ENCODE assay signal across 23 cellular contexts in genomic region chr12:89703768-89704167, GRCh38. TPM values are rescaled to one million over a fixed set of nuclear protein-coding genes. Genes with fewer than 3 reads are reported as not detected.
A peak's percentile ranks its signal among the peaks of the same experiment; 100 is the strongest.
DNase-seq lines count a peak whose midpoint lies in the region; ATAC-seq and TF ChIP-seq lines count a peak whose summit lies in the region.
"Had no signal": no experiment of that assay in that cellular context is flagged by ENCODE, and none has a peak within 500 bp of the region (broad histone marks: within the 10 kb centered on the region; RNA-seq: fewer than 3 reads in every experiment).

No MANE protein-coding gene starts in this region.

- ATAC-seq in SK-N-SH treated with all-trans-retinoic acid at 6 μM for 48 hours (no peak), GM19397 (IDR thresholded peaks at IDR 0.05; ENCODE audit: unreplicated experiment) (no peak), HG03025 (IDR thresholded peaks at IDR 0.05; ENCODE audit: low FRiP score, unreplicated experiment) (no peak)
- ATAC-seq: activated CD8-positive, alpha-beta T cell treated with anti-CD3 and anti-CD28 coated beads, Interleukin-2, amount 10 ng/mL, durations not matched to agents 7 days and 5 days; Right ventricle myocardium inferior had no signal

- H3K27me3 ChIP-seq in SK-N-SH (ENCODE audit: insufficient read depth) (no peaks in the 10 kb centered on the region), PC-9 (ENCODE audit: insufficient read depth, low read depth) (no peaks in the 10 kb centered on the region), colonic mucosa (no peaks in the 10 kb centered on the region)
- H3K27me3 ChIP-seq: BE2C, testis had no signal

- TF ChIP-seq RAD21 in SK-N-SH (IDR thresholded peaks at IDR 0.05; ENCODE audit: low read length), result no peak

- H4K20me1 ChIP-seq in SK-N-SH (ENCODE audit: insufficient read depth), result peaks cover 12% of the 10 kb centered on the region; the same call in 1 of the 2 replicates
- 0 out of 2 replicates have a peak, but pooled peaks cover 8% of the 10 kb centered on the region for H4K20me1 ChIP-seq in PC-9 (ENCODE audit: insufficient read depth)

- no peaks in the 10 kb centered on the region for H3K9me2 ChIP-seq in SK-N-SH
- H3K9me2 ChIP-seq in PC-9 (ENCODE audit: insufficient read depth), result no peaks in the 10 kb centered on the region

- H3K4me3 ChIP-seq in SK-N-SH (ENCODE audit: low read depth in 2 of 2, low read length in 1 of 2) (no peak overlapping the region), PC-9 (no peak overlapping the region), colonic mucosa (no peak overlapping the region)
- H3K4me3 ChIP-seq: coronary artery, prostate gland, skin epidermis, testis had no signal

- DNase-seq in SK-N-SH (no peak), PC-9 (no peak), left kidney (ENCODE audit: low read depth, low spot score) (peak; percentile 51), colonic mucosa (no peak)
- DNase-seq in activated CD4-positive, CD25-positive, alpha-beta regulatory T cell treated with anti-CD3 and anti-CD28 coated beads, Interleukin-2, amount 50 U/mL, for 72 hours, result no peak
- DNase-seq: activated CD4-positive, alpha-beta T cell treated with anti-CD3 and anti-CD28 coated beads for 1 hour; activated CD8-positive, alpha-beta T cell treated with anti-CD3 and anti-CD28 coated beads, Interleukin-2, amount 10 ng/mL, durations not matched to agents 7 days and 5 days; activated naive CD4-positive, alpha-beta T cell; activated T-cell treated with anti-CD3 and anti-CD28 coated beads, Interleukin-2, amount 50 U/mL, for 24 hours; BE2C; head of caudate nucleus; NCI-H1694 treated with DMSO at 0.1 percent for 48 hours; stimulated activated naive CD4-positive, alpha-beta T cell; SW 1271; testis had no signal

- peaks cover 68% of the 10 kb centered on the region for H3K79me2 ChIP-seq in SK-N-SH (ENCODE audit: insufficient read depth)
- H3K79me2 ChIP-seq in PC-9 (ENCODE audit: low read depth), result peaks cover 97% of the 10 kb centered on the region

- H2AFZ ChIP-seq in SK-N-SH (ENCODE audit: low read depth) (no peak overlapping the region), PC-9 (no peak overlapping the region)

- H3K4me2 ChIP-seq in SK-N-SH, result no peak overlapping the region
- H3K4me2 ChIP-seq in PC-9, result 0 out of 2 replicates have a peak overlapping the region, but pooled peaks have one; percentile 11

- H3K27ac ChIP-seq in SK-N-SH (ENCODE audit: low read depth in 2 of 2, low read length in 1 of 2), result no peak overlapping the region
- H3K27ac ChIP-seq in PC-9, result no peak overlapping the region
- H3K27ac ChIP-seq in colonic mucosa, result no peak overlapping the region
- H3K27ac ChIP-seq: 22Rv1, coronary artery, prostate gland, skin epidermis, testis had no signal

- BruUV-seq in PC-9 (replicated peaks; lab: Mats Ljungman, UMichigan), result no TSS peak

- TF ChIP-seq CTCF in SK-N-SH (IDR thresholded peaks at IDR 0.05), result no peak
- no peak for TF ChIP-seq CTCF in PC-9 (conservative IDR thresholded peaks at IDR 0.05)
- TF ChIP-seq CTCF in colonic mucosa (IDR thresholded peaks at IDR 0.05), result no peak

- intact Hi-C loops in PC-9 (cut with micrococcal nuclease; ENCODE audit: unreplicated experiment) (no loop called here), colonic mucosa (cut with DNase I) (no loop called here)

- CTCF ChIA-PET in SK-N-SH (lab: Yijun Ruan, JAX) (interaction anchor here (1.0 to 1.1 kb wide), 2 partner anchors 45 to 160 kb away, joined by 3 read pairs; no protein-coding TSS in a partner anchor), PC-9 (lab: Charles Lee) (no interaction called here)

- H3K36me3 ChIP-seq in SK-N-SH (replicated peaks in 1 of 2; ENCODE audit: control insufficient read depth in 1 of 2, insufficient read depth in 2 of 2, low read length in 1 of 2), result no peaks in the 10 kb centered on the region
- 0 out of 2 replicates have a peak, but pooled peaks cover 3% of the 10 kb centered on the region for H3K36me3 ChIP-seq in PC-9 (ENCODE audit: low read depth)
- H3K36me3 ChIP-seq in colonic mucosa, result no peaks in the 10 kb centered on the region
- H3K36me3 ChIP-seq: BE2C, prostate gland had no signal

- WGBS in SK-N-SH (ENCODE audit: low lambda C conversion rate), result 85% methylated on average over 1 of the region's 1 CpG

- H3K9ac ChIP-seq in SK-N-SH, result no peak overlapping the region
- H3K9ac ChIP-seq in colonic mucosa (ENCODE audit: low read depth in 2 of 2, low read length in 2 of 2), result no peak overlapping the region

- POLR2A ChIA-PET in SK-N-SH (lab: Yijun Ruan, JAX), result no interaction called here
- POLR2A ChIA-PET in PC-9 (lab: Charles Lee; ENCODE audit: unreplicated experiment), result no interaction called here

- TF ChIP-seq EP300 in SK-N-SH (IDR thresholded peaks at IDR 0.05; ENCODE audit: borderline replicate concordance in 1 of 2, low read depth in 1 of 2, low read length in 1 of 2), result no peak

- H3F3A ChIP-seq in SK-N-SH (replicated peaks; ENCODE audit: insufficient read depth), result peaks cover 8% of the 10 kb centered on the region
- no peaks in the 10 kb centered on the region for H3F3A ChIP-seq in PC-9 (ENCODE audit: insufficient read depth, low read depth)

- H3K4me1 ChIP-seq in SK-N-SH (ENCODE audit: control insufficient read depth in 1 of 2, insufficient read depth in 2 of 2, low read depth in 1 of 2, low read length in 1 of 2) (peaks cover 0 to 2% of the 10 kb centered on the region in 2 experiments; a peak in 3 of 4 replicates), PC-9 (replicated peaks; ENCODE audit: insufficient read depth) (peaks cover 49% of the 10 kb centered on the region), colonic mucosa (no peaks in the 10 kb centered on the region)
- H3K4me1 ChIP-seq: BE2C, prostate gland had no signal

- H3K9me3 ChIP-seq in SK-N-SH (no peaks in the 10 kb centered on the region), PC-9 (ENCODE audit: insufficient read depth, low read depth) (no peaks in the 10 kb centered on the region; the same call in 1 of the 2 replicates), colonic mucosa (no peaks in the 10 kb centered on the region)
- H3K9me3 ChIP-seq: BE2C, prostate gland, testis had no signal

TF ChIP-seq in SK-N-SH treated with all-trans-retinoic acid at 6 μM for 48 hours, 23 proteins besides CTCF, POLR2A, EP300 and RAD21:
- no peak for TF ChIP-seq SNAI2 (CRISPR knock-in tag; IDR thresholded peaks at IDR 0.05)
- no peak for TF ChIP-seq RARB (CRISPR knock-in tag; IDR thresholded peaks at IDR 0.05)
- TF ChIP-seq CSRNP3 (CRISPR knock-in tag; IDR thresholded peaks at IDR 0.05), result no peak
- no peak for TF ChIP-seq ZNF565 (CRISPR knock-in tag; conservative IDR thresholded peaks at IDR 0.05; ENCODE audit: low read depth)
- TF ChIP-seq ISL1 (CRISPR knock-in tag; IDR thresholded peaks at IDR 0.05), result peak; percentile 59

TF ChIP-seq in SK-N-SH, 30 proteins besides CTCF, POLR2A, EP300 and RAD21:
- TF ChIP-seq JUND (IDR thresholded peaks at IDR 0.05), result no peak
- no peak for TF ChIP-seq RCOR1 (IDR thresholded peaks at IDR 0.05; ENCODE audit: low read length)
- TF ChIP-seq USF2 (IDR thresholded peaks at IDR 0.05; ENCODE audit: borderline replicate concordance, low read depth, low read length), result no peak
- no peak for TF ChIP-seq CHD2 (IDR thresholded peaks at IDR 0.05; ENCODE audit: low read length, partially characterized antibody)
- TF ChIP-seq RFX5 (IDR thresholded peaks at IDR 0.05; ENCODE audit: low read length), result no peak
- TF ChIP-seq GATA2 (CRISPR knock-in tag; IDR thresholded peaks at IDR 0.05), result no peak
- TF ChIP-seq SMC3 (IDR thresholded peaks at IDR 0.05; ENCODE audit: low read depth, low read length), result no peak
- TF ChIP-seq TEAD4 (IDR thresholded peaks at IDR 0.05; ENCODE audit: borderline replicate concordance, insufficient read depth), result no peak
- no peak for TF ChIP-seq GABPA (IDR thresholded peaks at IDR 0.05; ENCODE audit: low read depth)
- TF ChIP-seq USF1 (IDR thresholded peaks at IDR 0.05; ENCODE audit: borderline replicate concordance, low read depth), result no peak
- TF ChIP-seq MXI1 (IDR thresholded peaks at IDR 0.05; ENCODE audit: low read depth, low read length), result no peak
- no peak for TF ChIP-seq ELF1 (IDR thresholded peaks at IDR 0.05)
- no peak for TF ChIP-seq MEF2A (IDR thresholded peaks at IDR 0.05; ENCODE audit: borderline replicate concordance, low read depth)
- TF ChIP-seq FOXJ3 (CRISPR knock-in tag; IDR thresholded peaks at IDR 0.05), result no peak
- no peak for TF ChIP-seq SIN3A (IDR thresholded peaks at IDR 0.05; ENCODE audit: borderline replicate concordance, low read depth, low read length)

RNA-seq across cellular contexts. Expression of gene ATP2B1, which starts 4.9 kb away (rescaled TPM):
- 2.9 and 4.3 TPM in 2 replicates for polyA plus RNA-seq in SK-N-SH (2012; rRNA removed)
- 4.8 and 6.1 TPM in 2 replicates for polyA plus RNA-seq in SK-N-SH (2012; cell fraction: cytosol; rRNA removed)
- 10.1 and 10.3 TPM in 2 replicates for polyA plus RNA-seq in SK-N-SH (2012; cell fraction: nucleus; rRNA removed)
- total RNA-seq in PC-9 (2021) (29.4 and 32.0 TPM in 2 replicates), colonic mucosa (10 to 100 TPM; 46.9 to 59.8 TPM)
